In genomic region chr21:45615145-45615711, GRCh38 we compare ENCODE assay signal across 8 cellular contexts. TPM values are rescaled to one million over a fixed set of nuclear protein-coding genes. Genes with fewer than 3 reads are reported as not detected.
DNase-seq lines count a peak whose midpoint lies in the region; ATAC-seq, FAIRE-seq and TF ChIP-seq lines count a peak whose summit lies in the region.

No MANE protein-coding gene starts in this region.

- CTCF ChIA-PET in activated naive CD4-positive, alpha-beta T cell treated with anti-CD3 and anti-CD28 coated beads for 36 hours (lab: Charles Lee) = interaction anchor here (1.6 kb wide), 1 partner anchor 19 kb away, joined by 7 read pairs; no protein-coding TSS in a partner anchor

- no peak overlapping the region for H3K4me3 ChIP-seq in RWPE2 (ENCODE audit: severe bottlenecking)

- FAIRE-seq in HTR-8/SVneo (lab: Jason Lieb, UNC) = no peak

- H3K9me3 Mint-ChIP-seq in activated naive CD4-positive, alpha-beta T cell treated with anti-CD3 and anti-CD28 coated beads for 36 hours = peaks cover 5% of the 10 kb centered on the region

- intact Hi-C loops in activated naive CD4-positive, alpha-beta T cell treated with anti-CD3 and anti-CD28 coated beads for 36 hours (cut with micrococcal nuclease) = loop anchor here (1.0 kb wide), 2 partner anchors 28 to 205 kb away; partner anchors contain the start of gene PCBP3

- peaks cover 63% of the 10 kb centered on the region for H3K27me3 ChIP-seq in RWPE2 (ENCODE audit: insufficient read depth, poor library complexity, severe bottlenecking)

- H3K27me3 Mint-ChIP-seq in activated naive CD4-positive, alpha-beta T cell treated with anti-CD3 and anti-CD28 coated beads for 36 hours (ENCODE audit: low read depth) = no peaks in the 10 kb centered on the region

- no peaks in the 10 kb centered on the region for H3K36me3 Mint-ChIP-seq in activated naive CD4-positive, alpha-beta T cell treated with anti-CD3 and anti-CD28 coated beads for 36 hours (ENCODE audit: low read depth)

- H3K9me3 ChIP-seq in RWPE2 (ENCODE audit: severe bottlenecking) = no peaks in the 10 kb centered on the region

- TF ChIP-seq CTCF in RWPE2 (IDR thresholded peaks at IDR 0.05; ENCODE audit: poor library complexity, severe bottlenecking) = no peak

- no peaks in the 10 kb centered on the region for H3K36me3 ChIP-seq in RWPE2 (ENCODE audit: low read depth)

- H3K4me1 Mint-ChIP-seq in activated naive CD4-positive, alpha-beta T cell treated with anti-CD3 and anti-CD28 coated beads for 36 hours (ENCODE audit: low read depth) = peaks cover 31% of the 10 kb centered on the region

- DNase-seq in RWPE2 (ENCODE audit: low spot score) (peak; percentile 46), putamen (ENCODE audit: low spot score) (peak; percentile 8), NCI-H1694 treated with DMSO at 0.1 percent for 48 hours (lab: John Stamatoyannopoulos, UW) (no peak), NCI-H526 treated with DMSO at 0.1 percent for 48 hours (lab: John Stamatoyannopoulos, UW) (no peak), AG20443 (ENCODE audit: low spot score) (no peak), HTR-8/SVneo (ENCODE audit: insufficient read length, low spot score) (no peak)
- peak; percentile 88 for DNase-seq in activated naive CD4-positive, alpha-beta T cell treated with anti-CD3 and anti-CD28 coated beads for 36 hours

- peak overlapping the region; percentile 58 for H3K4me3 Mint-ChIP-seq in activated naive CD4-positive, alpha-beta T cell treated with anti-CD3 and anti-CD28 coated beads for 36 hours

- no peak overlapping the region for H3K27ac ChIP-seq in RWPE2 (ENCODE audit: poor library complexity, severe bottlenecking)

- H3K27ac Mint-ChIP-seq in activated naive CD4-positive, alpha-beta T cell treated with anti-CD3 and anti-CD28 coated beads for 36 hours = no peak overlapping the region

- ATAC-seq in GM18867 (IDR thresholded peaks at IDR 0.05; ENCODE audit: unreplicated experiment) (peak; percentile 83), RWPE2 (ENCODE audit: low read depth) (peak; percentile 37; the same call in 1 of the 3 replicates)

- no peaks in the 10 kb centered on the region for H3K4me1 ChIP-seq in RWPE2 (ENCODE audit: insufficient read depth, poor library complexity, severe bottlenecking)

RNA-seq across cellular contexts. Expression of gene PCBP3, which starts 28.3 kb away (rescaled TPM):
- total RNA-seq in activated naive CD4-positive, alpha-beta T cell treated with anti-CD3 and anti-CD28 coated beads for 36 hours = 10 to 100 TPM; 10.0 to 10.2 TPM

Comparison
In these comparisons a context has a peak if more than half of its experiments do, and no peak if none do; other contexts are left out.
1. DNase-seq: peak in RWPE2 (single experiment), activated naive CD4-positive, alpha-beta T cell treated with anti-CD3 and anti-CD28 coated beads for 36 hours (single experiment) and putamen (single experiment); none in NCI-H1694 treated with DMSO at 0.1 percent for 48 hours (single experiment), NCI-H526 treated with DMSO at 0.1 percent for 48 hours (single experiment), AG20443 (single experiment) and HTR-8/SVneo (single experiment).